In genomic region chr9:133347985-133348762, GRCh38 we compare ENCODE assay signal across 1 cellular context.
TF ChIP-seq lines count a peak whose summit lies in the region.

Gene MED22, minus strand, starts transcription at chr9:133348131. Its CDS starts 1,469 bp downstream, at chr9:133346662.
Gene RPL7A, plus strand, starts transcription at chr9:133348218. Its CDS starts 26 bp downstream, at chr9:133348244.

TF ChIP-seq in K562, 482 proteins besides CTCF, POLR2A, EP300 and RAD21 (continued from another document and continues in another):
- peak; percentile 85; the same call in 1 of the 2 replicates for TF ChIP-seq ZBTB9 (CRISPR knock-in tag; IDR thresholded peaks at IDR 0.05)
- no peak for TF ChIP-seq BHLHE40 (IDR thresholded peaks at IDR 0.05; ENCODE audit: low read length)
- no peak for TF ChIP-seq RERE (CRISPR knock-in tag; IDR thresholded peaks at IDR 0.05; ENCODE audit: borderline replicate concordance)
- peak; percentile 94 for TF ChIP-seq NFRKB (IDR thresholded peaks at IDR 0.05; ENCODE audit: low read depth)
- no peak for TF ChIP-seq ZNF699 (CRISPR knock-in tag; IDR thresholded peaks at IDR 0.05; ENCODE audit: insufficient replicate concordance)
- peak; percentile 93 for TF ChIP-seq PML (IDR thresholded peaks at IDR 0.05; ENCODE audit: low read length)
- peak; percentile 87 for TF ChIP-seq RBM22 (IDR thresholded peaks at IDR 0.05; ENCODE audit: low read depth, low read length, poor library complexity, severe bottlenecking)
- peak; percentile 73; the same call in 1 of the 2 replicates for TF ChIP-seq NKRF (IDR thresholded peaks at IDR 0.05; ENCODE audit: borderline replicate concordance)
- TF ChIP-seq E2F8 (IDR thresholded peaks at IDR 0.05; ENCODE audit: low read depth, partially characterized antibody) = no peak
- TF ChIP-seq POU5F1 (IDR thresholded peaks at IDR 0.05; ENCODE audit: borderline replicate concordance, low read depth, low read length, partially characterized antibody) = no peak
- no peak for TF ChIP-seq THAP7 (CRISPR knock-in tag; IDR thresholded peaks at IDR 0.05)
- no peak for TF ChIP-seq PTRF (tag; IDR thresholded peaks at IDR 0.05)
- TF ChIP-seq MLLT1 (IDR thresholded peaks at IDR 0.05) = 0 out of 4 replicates have a peak, but pooled peaks of 1 of the 2 experiments have one; percentile 67
- TF ChIP-seq ERF (CRISPR knock-in tag; IDR thresholded peaks at IDR 0.05) = peak; percentile 57
- no peak for TF ChIP-seq DLX4 (CRISPR knock-in tag; IDR thresholded peaks at IDR 0.05)
- TF ChIP-seq HBP1 (CRISPR knock-in tag; IDR thresholded peaks at IDR 0.05) = peak; percentile 70; the same call in 1 of the 2 replicates
- no peak for TF ChIP-seq NBN (IDR thresholded peaks at IDR 0.05; ENCODE audit: low read depth)
- peak; percentile 68 for TF ChIP-seq VEZF1 (CRISPR knock-in tag; IDR thresholded peaks at IDR 0.05)
- TF ChIP-seq KDM1A (IDR thresholded peaks at IDR 0.05) = no peak
- no peak for TF ChIP-seq TCF7 (IDR thresholded peaks at IDR 0.05; ENCODE audit: borderline replicate concordance)
- peak; percentile 74; the same call in 1 of the 2 replicates for TF ChIP-seq CBX1 (IDR thresholded peaks at IDR 0.05; ENCODE audit: low read depth)
- TF ChIP-seq MTA1 (IDR thresholded peaks at IDR 0.05; ENCODE audit: borderline replicate concordance) = peak; percentile 34; the same call in 1 of the 2 replicates
- no peak for TF ChIP-seq BCL6 (CRISPR knock-in tag; IDR thresholded peaks at IDR 0.05)
- no peak for TF ChIP-seq ZNF146 (CRISPR knock-in tag; IDR thresholded peaks at IDR 0.05; ENCODE audit: unreplicated experiment)
- 0 out of 4 replicates have a peak, but pooled peaks of 1 of the 2 experiments have one; percentile 11 for TF ChIP-seq SIX5 (IDR thresholded peaks at IDR 0.05; ENCODE audit: borderline replicate concordance in 1 of 2, insufficient read depth in 1 of 2, low read depth in 1 of 2, low read length in 2 of 2)
- TF ChIP-seq ADNP (tag; IDR thresholded peaks at IDR 0.05) = no peak
- peak; percentile 92 for TF ChIP-seq MBD2 (IDR thresholded peaks at IDR 0.05; ENCODE audit: borderline replicate concordance, low read depth)
- no peak for TF ChIP-seq RREB1 (CRISPR knock-in tag; IDR thresholded peaks at IDR 0.05)
- no peak for TF ChIP-seq ETV6 (IDR thresholded peaks at IDR 0.05; ENCODE audit: borderline replicate concordance in 1 of 2, low read depth in 2 of 2, low read length in 1 of 2)
- TF ChIP-seq ETV6 (CRISPR knock-in tag; IDR thresholded peaks at IDR 0.05; ENCODE audit: borderline replicate concordance) = no peak
